Comparison of ENCODE assay signal across 1 cellular context in genomic region chr16:668519-669171, GRCh38.
TF ChIP-seq lines count a peak whose summit lies in the region.

No MANE protein-coding gene starts in this region.

TF ChIP-seq in HCT116, 20 proteins besides CTCF, POLR2A, EP300 and RAD21:
- TF ChIP-seq ZFX (IDR thresholded peaks at IDR 0.05) (peak; percentile 33; the same call in 1 of the 2 replicates), CEBPB (IDR thresholded peaks at IDR 0.05; ENCODE audit: low read depth) (no peak)
TF ChIP-seq in HCT116: peak in this region for 1.
